ENCODE assay signal across 17 cellular contexts in the genomic region with DNA sequence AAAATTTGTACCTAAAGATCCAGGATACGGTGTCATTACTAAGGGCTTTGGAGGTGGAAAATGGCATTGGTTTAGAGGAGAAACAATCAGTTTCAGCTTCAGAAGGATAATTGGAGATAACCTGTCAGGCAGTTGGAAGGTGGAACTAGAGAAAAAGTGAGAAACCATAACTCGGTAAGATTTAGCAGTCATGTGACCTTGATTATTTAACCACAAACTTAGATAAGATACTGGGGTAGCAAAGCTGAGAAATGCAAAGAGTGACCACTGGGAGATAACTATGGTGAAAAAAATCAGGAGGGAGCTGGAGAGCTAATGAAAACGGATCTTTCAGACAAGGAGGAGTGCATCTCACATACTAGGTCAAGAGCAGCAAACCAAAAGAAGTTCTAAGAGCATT. TPM values are rescaled to one million over a fixed set of nuclear protein-coding genes. Genes with fewer than 3 reads are reported as not detected.
DNase-seq lines count a peak whose midpoint lies in the region; ATAC-seq and TF ChIP-seq lines count a peak whose summit lies in the region.
"Had no signal": no experiment of that assay in that cellular context is flagged by ENCODE, and none has a peak within 500 bp of the region (broad histone marks: within the 10 kb centered on the region; RNA-seq: fewer than 3 reads in every experiment).

No MANE protein-coding gene starts in this region.

- ATAC-seq in heart left ventricle (peak in 1 of 4 donors; percentile 15), Right ventricle myocardium inferior (no peak), left colon (no peak), GM19452 (IDR thresholded peaks at IDR 0.05; ENCODE audit: unreplicated experiment) (no peak)

- H3K27me3 ChIP-seq in heart left ventricle: no peaks in the 10 kb centered on the region

- H3K27ac ChIP-seq in heart left ventricle: peak overlapping the region in 7 of 12 donors; percentile 8 to 51 (median 35)
- peak overlapping the region; percentile 24 for H3K27ac ChIP-seq in cingulate gyrus (ENCODE audit: low read depth, low read length)
- H3K27ac ChIP-seq: C4-2B had no signal

- no peak for DNase-seq in heart left ventricle
- no peak for DNase-seq in Right ventricle myocardium inferior (ENCODE audit: missing footprints)
- peak; percentile 76 for DNase-seq in amniotic epithelial cell (ENCODE audit: low read depth)
- no peak for DNase-seq in mesothelial cell of epicardium (ENCODE audit: low spot score in 2 of 2, unreplicated experiment in 2 of 2)
- DNase-seq in left colon: no peak
- no peak for DNase-seq in SKM-1 treated with dmso at 0.1 percent for 144 hours (lab: John Stamatoyannopoulos, UW; ENCODE audit: unreplicated experiment)
- DNase-seq: CD8-positive, alpha-beta memory T cell; Kasumi-1; NCI-H1694; NCI-H2081; NCI-H2171 treated with DMSO at 0.1 percent for 48 hours; NCI-H446; NCI-H526; SHP77 had no signal

- WGBS in heart left ventricle, 4 donors: 43 to 59% (median 47%) methylated on average over 3 of the region's 3 CpGs

- no peak for TF ChIP-seq POLR2A in heart left ventricle (IDR thresholded peaks at IDR 0.05)

- peaks cover 0 to 63% (median 13%) of the 10 kb centered on the region in 9 donors for H3K36me3 ChIP-seq in heart left ventricle

- H3K27ac Mint-ChIP-seq in mesothelial cell of epicardium: peak overlapping the region; percentile 19
- H3K27ac Mint-ChIP-seq: CD8-positive, alpha-beta memory T cell had no signal

- H3K36me3 Mint-ChIP-seq in mesothelial cell of epicardium: peaks cover 28% of the 10 kb centered on the region
- H3K36me3 Mint-ChIP-seq: CD8-positive, alpha-beta memory T cell had no signal

- H3K27me3 Mint-ChIP-seq in mesothelial cell of epicardium (ENCODE audit: low read depth): no peaks in the 10 kb centered on the region

- no peaks in the 10 kb centered on the region for H3K9me3 Mint-ChIP-seq in mesothelial cell of epicardium
- H3K9me3 Mint-ChIP-seq: CD8-positive, alpha-beta memory T cell had no signal

- TF ChIP-seq CTCF in heart left ventricle (IDR thresholded peaks at IDR 0.05): no peak
- TF ChIP-seq CTCF in mesothelial cell of epicardium (IDR thresholded peaks at IDR 0.05; ENCODE audit: unreplicated experiment): no peak

- H3K9me3 ChIP-seq in heart left ventricle: no peaks in the 10 kb centered on the region

- intact Hi-C loops in heart left ventricle (cut with DNase I) (no loop called here), Right ventricle myocardium inferior (cut with DNase I) (loop anchor here (5.0 kb wide), 1 partner anchor 118 kb away; the partner anchor contains the start of gene GAB1), left colon (cut with DNase I, micrococcal nuclease) (no loop called here)

- peaks cover 5% of the 10 kb centered on the region for H3K4me1 Mint-ChIP-seq in mesothelial cell of epicardium
- H3K4me1 Mint-ChIP-seq: CD8-positive, alpha-beta memory T cell had no signal

- H3K4me3 ChIP-seq in heart left ventricle: no peak overlapping the region

- no peak overlapping the region for H3K4me3 Mint-ChIP-seq in mesothelial cell of epicardium
- H3K4me3 Mint-ChIP-seq: CD8-positive, alpha-beta memory T cell had no signal

- H3K4me1 ChIP-seq in heart left ventricle: peaks cover 0 to 16% (median 2%) of the 10 kb centered on the region in 12 donors

RNA-seq across cellular contexts. Expression of gene SMARCA5, which starts 58.3 kb away (rescaled TPM):
- 10 to 100 TPM; 21.2 to 36.3 (median 30.3) TPM for total RNA-seq in heart left ventricle
- 10 to 100 TPM in 1 of 2 donors, 1 to 10 TPM in 1; 9.1 to 18.5 TPM for polyA plus RNA-seq in heart left ventricle
- total RNA-seq in Right ventricle myocardium inferior: 26.7 TPM
- 53.8 to 58.3 TPM (median 58.3 TPM) in 3 replicates for total RNA-seq in mesothelial cell of epicardium
- 10 to 100 TPM; 29.1 to 33.3 TPM for total RNA-seq in left colon
